Comparison of ENCODE assay signal across 19 cellular contexts in genomic region chr5:125056641-125057345, GRCh38.
DNase-seq lines count a peak whose midpoint lies in the region; ATAC-seq, FAIRE-seq and TF ChIP-seq lines count a peak whose summit lies in the region.
"Had no signal": no experiment of that assay in that cellular context is flagged by ENCODE, and none has a peak within 500 bp of the region (broad histone marks: within the 10 kb centered on the region; RNA-seq: fewer than 3 reads in every experiment).

No MANE protein-coding gene starts in this region.

- POLR2A ChIA-PET in A549 (lab: Yijun Ruan, JAX), result no interaction called here
- POLR2A ChIA-PET in GM12878 (lab: Charles Lee), result no interaction called here

- SMC1A ChIA-PET in GM12878 (lab: Charles Lee; ENCODE audit: uncharacterized antibody, unreplicated experiment), result interaction anchor here (1.0 to 2.1 kb wide), 2 partner anchors 16 to 30 kb away, joined by 3 to 5 read pairs; no protein-coding TSS in a partner anchor

- TF ChIP-seq CTCF in A549 (IDR thresholded peaks at IDR 0.05) (no peak), GM12878 (IDR thresholded peaks at IDR 0.05 in 2 of 3, conservative IDR thresholded peaks at IDR 0.05 in 1 of 3; ENCODE audit: control insufficient read depth in 2 of 3, extremely low read depth in 1 of 3, insufficient read depth in 1 of 3, low read depth in 3 of 3, low read length in 3 of 3) (no peak), mesothelial cell of epicardium (IDR thresholded peaks at IDR 0.05; ENCODE audit: unreplicated experiment) (no peak), WERI-Rb-1 (IDR thresholded peaks at IDR 0.05; ENCODE audit: low read depth, low read length) (no peak)

- TF ChIP-seq EP300 in A549 (IDR thresholded peaks at IDR 0.05), result no peak
- no peak for TF ChIP-seq EP300 in GM12878 (IDR thresholded peaks at IDR 0.05; ENCODE audit: borderline replicate concordance in 1 of 2, control insufficient read depth in 1 of 2, low read depth in 2 of 2, low read length in 2 of 2)

- H3K27ac Mint-ChIP-seq in mesothelial cell of epicardium, result peak overlapping the region; percentile 35

- intact Hi-C loops in GM12878 (cut with micrococcal nuclease; ENCODE audit: unreplicated experiment), result no loop called here

- TF ChIP-seq POLR2A in A549 (IDR thresholded peaks at IDR 0.05; ENCODE audit: low read length) (no peak), GM12878 (IDR thresholded peaks at IDR 0.05; ENCODE audit: low read depth, low read length) (no peak)

- H2AFZ ChIP-seq in GM12878 (ENCODE audit: control insufficient read depth, low read depth, low read length), result no peak overlapping the region
- H2AFZ ChIP-seq: GM23248, hepatocyte had no signal

- H3K4me1 ChIP-seq in A549 (peaks cover 9% of the 10 kb centered on the region; the same call in 2 of the 3 replicates), GM12878 (ENCODE audit: control insufficient read depth, insufficient read depth, low read length) (no peaks in the 10 kb centered on the region)

- H3K4me3 Mint-ChIP-seq in mesothelial cell of epicardium, result no peak overlapping the region

- in situ Hi-C loops in KBM-7 (cut with MboI; ENCODE audit: low pct_unique_long_range_greater_than_20kb, low sequenced_read_pairs) (no loop called here), GM12878 (cut with MboI) (no loop called here)

- 75% methylated on average over 4 of the region's 4 CpGs for WGBS in A549 (ENCODE audit: missing lambda C conversion rate)
- WGBS in GM12878 (ENCODE audit: insufficient coverage, insufficient replicate concordance, low lambda C conversion rate, missing lambda C conversion rate), result 80% methylated on average over 4 of the region's 4 CpGs

- no peak overlapping the region for H3K4me3 ChIP-seq in A549
- H3K4me3 ChIP-seq in GM12878, result no peak overlapping the region
- no peak overlapping the region for H3K4me3 ChIP-seq in WERI-Rb-1 (ENCODE audit: low read depth, low read length)
- H3K4me3 ChIP-seq: GM23248, hepatocyte, transverse colon had no signal

- CTCF ChIA-PET in A549 (lab: Yijun Ruan, JAX) (no interaction called here), GM12878 (lab: Yijun Ruan, JAX) (interaction anchor here (0.9 kb wide), 1 partner anchor 14 kb away, joined by 4 read pairs; no protein-coding TSS in a partner anchor)

- H3K9ac ChIP-seq in GM12878 (ENCODE audit: control insufficient read depth, insufficient read depth, low read length), result no peak overlapping the region
- H3K9ac ChIP-seq: GM23248 had no signal

- FAIRE-seq in A549 (lab: Jason Lieb, UNC) (no peak), GM12878 (lab: Jason Lieb, UNC) (no peak)
- FAIRE-seq: A204.1 had no signal

- no peaks in the 10 kb centered on the region for H3K9me3 Mint-ChIP-seq in mesothelial cell of epicardium

- H3K27me3 ChIP-seq in GM12878 (replicated peaks in 1 of 2; ENCODE audit: control insufficient read depth in 2 of 2, insufficient read depth in 2 of 2, low read length in 1 of 2) (no peaks in the 10 kb centered on the region), WERI-Rb-1 (ENCODE audit: insufficient read depth, low read depth, severe bottlenecking) (no peaks in the 10 kb centered on the region)
- H3K27me3 ChIP-seq: hepatocyte, transverse colon had no signal

- ATAC-seq in A549, result no peak
- ATAC-seq in GM12878, result no peak
- ATAC-seq in GM19328 (IDR thresholded peaks at IDR 0.05; ENCODE audit: unreplicated experiment), result no peak
- no peak for ATAC-seq in HG03039 (IDR thresholded peaks at IDR 0.05; ENCODE audit: unreplicated experiment)

- RAD21 ChIA-PET in GM12878 (lab: Charles Lee; ENCODE audit: unreplicated experiment), result interaction anchor here (0.6 to 1.0 kb wide), 2 partner anchors 10 to 308 kb away, joined by 3 to 4 read pairs; no protein-coding TSS in a partner anchor

- H3K36me3 Mint-ChIP-seq in mesothelial cell of epicardium, result no peaks in the 10 kb centered on the region

- H3K36me3 ChIP-seq in GM12878 (ENCODE audit: control insufficient read depth in 2 of 2, insufficient read depth in 2 of 2, low read length in 1 of 2) (no peaks in the 10 kb centered on the region), WERI-Rb-1 (no peaks in the 10 kb centered on the region)
- H3K36me3 ChIP-seq: transverse colon had no signal

- no peaks in the 10 kb centered on the region for H3K79me2 ChIP-seq in GM12878 (ENCODE audit: control insufficient read depth, insufficient read depth, low read length)
- H3K79me2 ChIP-seq: hepatocyte had no signal

- H3K9me3 ChIP-seq in A549 (no peaks in the 10 kb centered on the region), GM12878 (replicated peaks; ENCODE audit: control insufficient read depth, insufficient read depth, low read length) (no peaks in the 10 kb centered on the region; the same call in 2 of the 3 replicates), WERI-Rb-1 (ENCODE audit: severe bottlenecking) (peaks cover 3% of the 10 kb centered on the region)
- H3K9me3 ChIP-seq: transverse colon had no signal

- no peak for DNase-seq in A549 (ENCODE audit: low read depth in 1 of 2, low spot score in 1 of 2)
- DNase-seq in KBM-7, result peak; percentile 1
- no peak for DNase-seq in GM12878 (ENCODE audit: low read depth, low spot score)
- no peak for DNase-seq in mesothelial cell of epicardium (ENCODE audit: low spot score in 2 of 2, unreplicated experiment in 2 of 2)
- no peak for DNase-seq in WERI-Rb-1
- DNase-seq in HuH-7 (ENCODE audit: low spot score), result no peak
- DNase-seq: activated effector memory CD4-positive, alpha-beta T cell treated with Interleukin-2 at 50 U/mL for 16 hours; amniotic stem cell; effector CD8-positive, alpha-beta T cell; GM23248; MM.1S; NCI-H2029 treated with DMSO at 0.1 percent for 48 hours; stimulated activated CD4-positive, alpha-beta T cell treated with anti-CD3 and anti-CD28 coated beads, Interleukin-12 subunit alpha, Interleukin-12 subunit beta, amount 100 ng/mL, for 4 hours; stimulated activated naive CD4-positive, alpha-beta T cell; transverse colon had no signal

- H4K20me1 ChIP-seq in GM12878 (ENCODE audit: control insufficient read depth, insufficient read depth), result no peaks in the 10 kb centered on the region

- H3K27me3 Mint-ChIP-seq in mesothelial cell of epicardium (ENCODE audit: low read depth), result no peaks in the 10 kb centered on the region

- no peak for TF ChIP-seq RAD21 in A549 (conservative IDR thresholded peaks at IDR 0.05 in 1 of 2, IDR thresholded peaks at IDR 0.05 in 1 of 2)
- TF ChIP-seq RAD21 in GM12878 (IDR thresholded peaks at IDR 0.05; ENCODE audit: insufficient read depth, low read depth, low read length), result no peak

- no TSS peak for BruUV-seq in GM12878 (replicated peaks; lab: Mats Ljungman, UMichigan)

- H3K4me1 Mint-ChIP-seq in mesothelial cell of epicardium, result peaks cover 49% of the 10 kb centered on the region

- H3K27ac ChIP-seq in A549 (no peak overlapping the region), GM12878 (ENCODE audit: control insufficient read depth, insufficient read depth) (no peak overlapping the region), WERI-Rb-1 (no peak overlapping the region)
- H3K27ac ChIP-seq: GM23248, hepatocyte, transverse colon had no signal

- no peak overlapping the region for H3K4me2 ChIP-seq in A549
- H3K4me2 ChIP-seq in GM12878 (ENCODE audit: control insufficient read depth, insufficient read depth), result no peak overlapping the region
- H3K4me2 ChIP-seq: hepatocyte had no signal

TF ChIP-seq in A549, 52 proteins besides CTCF, POLR2A, EP300 and RAD21:
- TF ChIP-seq MAFK (IDR thresholded peaks at IDR 0.05; ENCODE audit: partially characterized antibody) (peak; percentile 15), FOSB (CRISPR knock-in tag; IDR thresholded peaks at IDR 0.05) (no peak), CHD2 (IDR thresholded peaks at IDR 0.05; ENCODE audit: low read length, partially characterized antibody) (no peak), TFCP2L1 (CRISPR knock-in tag; IDR thresholded peaks at IDR 0.05) (no peak), RNF2 (IDR thresholded peaks at IDR 0.05; ENCODE audit: borderline replicate concordance, low read depth) (no peak), MYC (IDR thresholded peaks at IDR 0.05; ENCODE audit: borderline replicate concordance, low read length) (no peak), ZNF302 (CRISPR knock-in tag; IDR thresholded peaks at IDR 0.05) (no peak)

TF ChIP-seq in GM12878, 131 proteins besides CTCF, POLR2A, EP300 and RAD21:
- TF ChIP-seq FOS (IDR thresholded peaks at IDR 0.05; ENCODE audit: borderline replicate concordance, extremely low read depth, insufficient read length) (no peak), CREB1 (IDR thresholded peaks at IDR 0.05; ENCODE audit: low read depth) (0 out of 2 replicates have a peak, but pooled peaks have one; percentile 21), BRCA1 (IDR thresholded peaks at IDR 0.05; ENCODE audit: low read depth, low read length) (no peak), KAT2A (conservative IDR thresholded peaks at IDR 0.05; ENCODE audit: control insufficient read depth, low read depth, low read length) (no peak)
TF ChIP-seq in GM12878: peak in this region for 1.
